ENCODE assay signal across 25 cellular contexts in the genomic region with DNA sequence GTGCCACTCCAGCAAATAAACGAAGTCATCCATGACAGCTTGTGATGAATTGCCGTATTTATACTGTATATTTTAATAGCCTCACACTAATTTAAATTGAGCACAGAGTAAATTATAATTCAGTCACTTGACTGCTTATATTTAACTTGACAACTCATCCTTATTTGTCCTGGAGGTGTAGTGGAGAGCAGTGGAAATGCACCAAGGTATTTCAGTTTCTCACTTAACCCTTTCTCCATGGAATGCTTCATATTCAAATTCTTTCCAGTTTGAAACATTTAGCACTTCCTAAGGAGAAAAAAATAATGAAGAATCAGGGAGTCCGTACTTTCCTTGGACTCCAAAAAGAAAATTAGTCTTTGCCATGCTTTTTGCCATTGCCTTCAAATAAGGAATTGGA.
DNase-seq lines count a peak whose midpoint lies in the region; ATAC-seq, FAIRE-seq and TF ChIP-seq lines count a peak whose summit lies in the region.
"Had no signal": no experiment of that assay in that cellular context is flagged by ENCODE, and none has a peak within 500 bp of the region (broad histone marks: within the 10 kb centered on the region; RNA-seq: fewer than 3 reads in every experiment).

No MANE protein-coding gene starts in this region.

- peaks cover 2% of the 10 kb centered on the region for H3K4me1 Mint-ChIP-seq in activated naive CD4-positive, alpha-beta T cell treated with anti-CD3 and anti-CD28 coated beads for 36 hours (ENCODE audit: low read depth)
- H3K4me1 Mint-ChIP-seq: CD8-positive, alpha-beta memory T cell had no signal

- no peak overlapping the region for H3K4me2 ChIP-seq in HepG2 (ENCODE audit: low read depth, low read length)

- TF ChIP-seq CTCF in HepG2 (CRISPR knock-in tag; IDR thresholded peaks at IDR 0.05) (no peak), right lobe of liver (IDR thresholded peaks at IDR 0.05) (no peak)

- TF ChIP-seq POLR2A in HepG2 (IDR thresholded peaks at IDR 0.05; ENCODE audit: insufficient read depth in 1 of 2, low read depth in 2 of 2, low read length in 2 of 2): no peak
- TF ChIP-seq POLR2A in right lobe of liver (IDR thresholded peaks at IDR 0.05): no peak

- H3K4me1 ChIP-seq in HepG2 (ENCODE audit: insufficient read depth, low read length): peaks cover 4% of the 10 kb centered on the region; the same call in 1 of the 2 replicates
- H3K4me1 ChIP-seq in right lobe of liver: no peaks in the 10 kb centered on the region
- no peaks in the 10 kb centered on the region for H3K4me1 ChIP-seq in HAP-1
- H3K4me1 ChIP-seq: BE2C, thyroid gland had no signal

- FAIRE-seq in HepG2 (lab: Jason Lieb, UNC): no peak

- POLR2A ChIA-PET in HepG2 (lab: Yijun Ruan, JAX): interaction anchor here (1.3 kb wide), 1 partner anchor 121 kb away, joined by 3 read pairs; a partner anchor contains a TSS

- H3K36me3 ChIP-seq in HepG2 (replicated peaks in 1 of 2; ENCODE audit: control insufficient read depth in 1 of 2, insufficient read depth in 2 of 2, low read length in 2 of 2) (no peaks in the 10 kb centered on the region), right lobe of liver (no peaks in the 10 kb centered on the region), HAP-1 (replicated peaks) (no peaks in the 10 kb centered on the region)
- H3K36me3 ChIP-seq: BE2C, neutrophil, thyroid gland had no signal

- in situ Hi-C loops in HepG2 (cut with HindIII; ENCODE audit: extremely low pct_ligation_motif_present, low pct_unique_long_range_greater_than_20kb): no loop called here
- in situ Hi-C loops in HAP-1 (cut with MboI; ENCODE audit: low sequenced_read_pairs): no loop called here

- no peaks in the 10 kb centered on the region for H3K9me3 ChIP-seq in HepG2 (ENCODE audit: low read length)
- no peaks in the 10 kb centered on the region for H3K9me3 ChIP-seq in right lobe of liver
- no peaks in the 10 kb centered on the region for H3K9me3 ChIP-seq in HAP-1
- H3K9me3 ChIP-seq: BE2C, neutrophil, thyroid gland had no signal

- BruUV-seq in HepG2 (replicated peaks; lab: Mats Ljungman, UMichigan): no TSS peak

- no peaks in the 10 kb centered on the region for H4K20me1 ChIP-seq in HepG2 (ENCODE audit: insufficient read depth, low read length)

- TF ChIP-seq RAD21 in HepG2 (CRISPR knock-in tag; IDR thresholded peaks at IDR 0.05): no peak

- H3K9ac ChIP-seq in HepG2 (ENCODE audit: insufficient read depth, low read depth, low read length): no peak overlapping the region

- 90% methylated on average over 3 of the region's 3 CpGs for WGBS in HepG2 (ENCODE audit: low lambda C conversion rate)
- WGBS in right lobe of liver (ENCODE audit: insufficient coverage, low coverage, low lambda C conversion rate, missing lambda C conversion rate): 95% methylated on average over 3 of the region's 3 CpGs

- H3K27me3 Mint-ChIP-seq in activated naive CD4-positive, alpha-beta T cell treated with anti-CD3 and anti-CD28 coated beads for 36 hours (ENCODE audit: low read depth): no peaks in the 10 kb centered on the region
- H3K27me3 Mint-ChIP-seq: CD8-positive, alpha-beta memory T cell; effector memory CD8-positive, alpha-beta T cell had no signal

- no peak overlapping the region for H3K27ac Mint-ChIP-seq in activated naive CD4-positive, alpha-beta T cell treated with anti-CD3 and anti-CD28 coated beads for 36 hours
- H3K27ac Mint-ChIP-seq: CD8-positive, alpha-beta memory T cell; effector memory CD8-positive, alpha-beta T cell had no signal

- no peaks in the 10 kb centered on the region for H3K9me3 Mint-ChIP-seq in activated naive CD4-positive, alpha-beta T cell treated with anti-CD3 and anti-CD28 coated beads for 36 hours
- H3K9me3 Mint-ChIP-seq: CD8-positive, alpha-beta memory T cell; effector memory CD8-positive, alpha-beta T cell had no signal

- TF ChIP-seq EP300 in HepG2 (IDR thresholded peaks at IDR 0.05; ENCODE audit: low read depth in 2 of 2, low read length in 2 of 2) (no peak), HepG2 (CRISPR knock-in tag; IDR thresholded peaks at IDR 0.05; ENCODE audit: borderline replicate concordance) (no peak)

- peaks cover 19% of the 10 kb centered on the region for H3K36me3 Mint-ChIP-seq in activated naive CD4-positive, alpha-beta T cell treated with anti-CD3 and anti-CD28 coated beads for 36 hours (ENCODE audit: low read depth)

- H3K79me2 ChIP-seq in HepG2 (ENCODE audit: insufficient read depth, low read length): no peaks in the 10 kb centered on the region

- intact Hi-C loops in HepG2 (cut with micrococcal nuclease; ENCODE audit: unreplicated experiment): no loop called here
- intact Hi-C loops in right lobe of liver (cut with DNase I): no loop called here
- intact Hi-C loops in left cardiac atrium (cut with DNase I): no loop called here
- intact Hi-C loops in activated naive CD4-positive, alpha-beta T cell treated with anti-CD3 and anti-CD28 coated beads for 36 hours (cut with micrococcal nuclease): no loop called here

- H3K27ac ChIP-seq in HepG2 (ENCODE audit: extremely low read length, insufficient read depth, low read length): no peak overlapping the region
- H3K27ac ChIP-seq in right lobe of liver: no peak overlapping the region
- H3K27ac ChIP-seq: neutrophil, thyroid gland had no signal

- CTCF ChIA-PET in HepG2 (lab: Yijun Ruan, JAX; ENCODE audit: low intra/inter-chr PET ratio, low total read pairs): no interaction called here
- CTCF ChIA-PET in activated naive CD4-positive, alpha-beta T cell treated with anti-CD3 and anti-CD28 coated beads for 36 hours (lab: Charles Lee): no interaction called here

- DNase-seq in HepG2 (ENCODE audit: low spot score) (no peak), right lobe of liver (no peak), NCI-H526 (lab: John Stamatoyannopoulos, UW) (peak; percentile 54 to 71), left kidney (ENCODE audit: low read depth, low spot score) (peak; percentile 3), HAP-1 (ENCODE audit: low spot score in 2 of 2) (no peak), left cardiac atrium (no peak)
- no peak for DNase-seq in activated naive CD4-positive, alpha-beta T cell treated with anti-CD3 and anti-CD28 coated beads for 36 hours
- DNase-seq: activated CD4-positive, alpha-beta T cell treated with anti-CD3 and anti-CD28 coated beads, Interleukin-2, amount 50 U/mL, for 48 hours; activated CD4-positive, CD25-positive, alpha-beta regulatory T cell treated with anti-CD3 and anti-CD28 coated beads, Interleukin-2, amount 50 U/mL, for 72 hours; activated naive CD4-positive, alpha-beta T cell; BE2C; CD8-positive, alpha-beta memory T cell; central memory CD4-positive, alpha-beta T cell; effector memory CD8-positive, alpha-beta T cell; erythroblast; KG1; left ventricle myocardium superior; MM.1S; NCI-H2171; NCI-H524 treated with DMSO at 0.1 percent for 48 hours; SIG-M5; stimulated activated CD4-positive, alpha-beta T cell treated with anti-CD3 and anti-CD28 coated beads, Interleukin-4, amount 100 ng/mL, for 24 hours; thyroid gland had no signal

- H3K27me3 ChIP-seq in HepG2 (ENCODE audit: control insufficient read depth in 1 of 2, insufficient read depth in 2 of 2, low read length in 2 of 2) (no peaks in the 10 kb centered on the region), right lobe of liver (no peaks in the 10 kb centered on the region), HAP-1 (ENCODE audit: low read depth) (no peaks in the 10 kb centered on the region)
- H3K27me3 ChIP-seq: BE2C, neutrophil, thyroid gland had no signal

- no peak overlapping the region for H3K4me3 Mint-ChIP-seq in activated naive CD4-positive, alpha-beta T cell treated with anti-CD3 and anti-CD28 coated beads for 36 hours
- H3K4me3 Mint-ChIP-seq: CD8-positive, alpha-beta memory T cell; effector memory CD8-positive, alpha-beta T cell had no signal

- no peak overlapping the region for H3K4me3 ChIP-seq in HepG2 (replicated peaks in 1 of 3; ENCODE audit: insufficient read depth in 1 of 3, low read depth in 2 of 3, low read length in 3 of 3)
- H3K4me3 ChIP-seq in right lobe of liver: no peak overlapping the region
- no peak overlapping the region for H3K4me3 ChIP-seq in HAP-1
- H3K4me3 ChIP-seq: thyroid gland had no signal

- ATAC-seq in HepG2 (no peak), right lobe of liver (no peak), left cardiac atrium (no peak)
- ATAC-seq: effector memory CD8-positive, alpha-beta T cell; left ventricle myocardium superior; sciatic nerve had no signal

- no peak overlapping the region for H2AFZ ChIP-seq in HepG2 (ENCODE audit: low read length)

TF ChIP-seq in HepG2, 621 proteins besides CTCF, POLR2A, EP300 and RAD21 (continues in another document):
- TF ChIP-seq HHEX (CRISPR knock-in tag; IDR thresholded peaks at IDR 0.05) (no peak), ZNF652 (CRISPR knock-in tag; IDR thresholded peaks at IDR 0.05; ENCODE audit: borderline replicate concordance, low read depth) (peak; percentile 65)

Comparison
In these comparisons a context has a peak if more than half of its experiments do, and no peak if none do; other contexts are left out.
1. DNase-seq: peak in NCI-H526 (2 of 2) and left kidney (single experiment); none in HepG2 (single experiment), right lobe of liver (0 of 3), HAP-1 (0 of 2), left cardiac atrium (single experiment) and activated naive CD4-positive, alpha-beta T cell treated with anti-CD3 and anti-CD28 coated beads for 36 hours (single experiment).